ENCODE assay signal across 8 cellular contexts in the genomic region with DNA sequence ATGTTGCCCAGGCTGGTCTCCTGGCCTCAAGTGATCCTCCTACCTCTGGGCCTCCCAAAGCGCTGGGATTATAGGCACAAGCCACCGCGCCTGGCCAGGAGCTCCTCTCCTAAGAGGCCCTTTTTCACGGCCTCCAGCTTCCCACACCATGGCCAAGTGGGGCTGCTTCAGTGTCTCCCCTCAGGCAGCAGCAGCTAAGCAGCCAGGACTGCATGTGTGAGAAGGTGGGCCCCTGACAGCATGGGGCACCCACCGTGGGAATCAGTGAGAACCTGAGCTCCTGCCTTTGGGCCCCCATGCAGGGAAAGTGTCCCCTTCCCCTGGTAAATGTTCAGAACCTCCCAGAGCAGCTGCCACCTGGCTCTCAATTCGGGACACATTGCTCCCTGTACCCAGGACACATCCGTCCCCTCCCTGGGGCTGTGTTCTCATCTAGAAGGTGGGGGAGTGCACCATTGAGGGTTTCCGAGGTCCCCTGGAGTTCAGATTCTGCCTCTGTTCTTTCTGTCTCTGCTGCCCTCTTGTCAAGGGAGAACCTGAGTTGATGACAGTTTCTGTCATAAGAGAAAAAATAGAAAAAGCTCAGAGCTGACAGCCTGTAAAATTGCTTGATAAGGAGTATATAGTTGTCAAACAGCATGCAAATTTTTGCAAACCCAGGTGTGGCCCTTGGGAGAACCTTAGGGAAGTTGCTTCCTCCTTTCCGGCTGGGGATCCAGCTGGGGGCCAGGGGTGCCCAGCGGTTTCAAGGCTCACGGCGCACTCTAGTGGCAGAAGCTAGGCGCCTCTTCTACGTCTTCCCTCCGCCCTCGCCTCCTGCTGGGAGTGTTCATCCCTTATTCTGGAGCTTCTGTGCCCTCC. TPM values are rescaled to one million over a fixed set of nuclear protein-coding genes. Genes with fewer than 3 reads are reported as not detected.
DNase-seq lines count a peak whose midpoint lies in the region; ATAC-seq and TF ChIP-seq lines count a peak whose summit lies in the region.

No MANE protein-coding gene starts in this region.

- intact Hi-C loops in posterior cingulate gyrus (cut with DNase I) (loop anchor here (5.0 kb wide), 2 partner anchors 402 to 467 kb away; no protein-coding TSS in a partner anchor), aorta (cut with DNase I) (loop anchor here (2.0 to 5.0 kb wide), 2 partner anchors 490 to 492 kb away; partner anchors contain the start of gene RPS19BP1 (in 1 of the 2))

- H3K9me3 ChIP-seq in SJSA1 (replicated peaks) (no peaks in the 10 kb centered on the region), aorta (ENCODE audit: control insufficient read depth, low read length) (no peaks in the 10 kb centered on the region)

- 35 to 39% methylated on average over 16 of the region's 16 CpGs for WGBS in aorta, 2 donors

- H3K27ac Mint-ChIP-seq in glutamatergic neuron (ENCODE audit: unreplicated experiment) = no peak overlapping the region

- H3K4me3 Mint-ChIP-seq in glutamatergic neuron (ENCODE audit: unreplicated experiment) = no peak overlapping the region

- H3K36me3 ChIP-seq in SJSA1 (no peaks in the 10 kb centered on the region), aorta (ENCODE audit: control insufficient read depth in 1 of 2, insufficient read depth in 2 of 2, low read length in 1 of 2) (no peaks in the 10 kb centered on the region)

- in situ Hi-C loops in KBM-7 (cut with MboI; ENCODE audit: low pct_unique_long_range_greater_than_20kb, low sequenced_read_pairs) = loop anchor here (10.0 kb wide), 1 partner anchor 480 kb away; no protein-coding TSS in a partner anchor

- no peak overlapping the region for H3K4me3 ChIP-seq in SJSA1
- H3K4me3 ChIP-seq in aorta (ENCODE audit: low read length in 2 of 2) = no peak overlapping the region

- H3K4me1 ChIP-seq in SJSA1 (replicated peaks) = no peaks in the 10 kb centered on the region; the same call in 1 of the 2 replicates
- no peaks in the 10 kb centered on the region for H3K4me1 ChIP-seq in aorta (ENCODE audit: control insufficient read depth in 1 of 2, insufficient read depth in 2 of 2, low read length in 2 of 2)

- TF ChIP-seq CTCF in glutamatergic neuron (IDR thresholded peaks at IDR 0.05; ENCODE audit: partially characterized antibody, unreplicated experiment) = peak; percentile 73

- peaks cover 1% of the 10 kb centered on the region for H3K9me3 Mint-ChIP-seq in glutamatergic neuron (ENCODE audit: unreplicated experiment)

- DNase-seq in COR-L47 (lab: John Stamatoyannopoulos, UW) (peak; percentile 84), KBM-7 (peak; percentile 76), SJSA1 (ENCODE audit: low read depth in 1 of 2, low spot score in 2 of 2) (peak; percentile 65 to 72), glutamatergic neuron (peak; percentile 81), posterior cingulate gyrus (peak; percentile 49 to 97 (median 75)), aorta (peak; percentile 73 to 86)
- DNase-seq in activated gamma-delta T cell treated with anti-CD3 and anti-CD28 coated beads, Interleukin-2, amount 50 U/mL, for 16 hours (ENCODE audit: low read depth) = peak; percentile 34

- H3K27me3 ChIP-seq in SJSA1 (replicated peaks) (no peaks in the 10 kb centered on the region), aorta (ENCODE audit: control insufficient read depth in 1 of 2, insufficient read depth in 2 of 2, low read length in 1 of 2) (no peaks in the 10 kb centered on the region)

- H3K36me3 Mint-ChIP-seq in glutamatergic neuron (ENCODE audit: unreplicated experiment) = no peaks in the 10 kb centered on the region

- H3K27me3 Mint-ChIP-seq in glutamatergic neuron (ENCODE audit: unreplicated experiment) = no peaks in the 10 kb centered on the region

- ATAC-seq in aorta (ENCODE audit: low FRiP score) = no peak
- ATAC-seq in HG02981 (IDR thresholded peaks at IDR 0.05; ENCODE audit: unreplicated experiment) = no peak

- H3K27ac ChIP-seq in SJSA1 (no peak overlapping the region), aorta (ENCODE audit: low read depth in 1 of 2, low read length in 2 of 2) (no peak overlapping the region)

- H3K4me1 Mint-ChIP-seq in glutamatergic neuron (ENCODE audit: low read depth, unreplicated experiment) = peaks cover 10% of the 10 kb centered on the region

RNA-seq across cellular contexts. Expression of gene FAM83F, which starts 29.7 kb away (rescaled TPM):
- total RNA-seq in SJSA1 (2014; rRNA removed; shearing (Covaris generic)) = not detected in 2 replicates
- 1.1 TPM for total RNA-seq in glutamatergic neuron (ENCODE audit: unreplicated experiment)
- total RNA-seq in aorta = under 1 TPM; 0.15 to 0.84 TPM
- polyA plus RNA-seq in aorta = under 1 TPM in 1 of 2 donors, not detected in 1; 0.88 TPM

Comparison
In these comparisons a context has a peak if more than half of its experiments do, and no peak if none do; other contexts are left out.
1. DNase-seq: peak in every context shown above with its lines; median percentile 84 in COR-L47; 81 in glutamatergic neuron; 80 in aorta; 76 in KBM-7; 75 in posterior cingulate gyrus; 68 in SJSA1; 34 in activated gamma-delta T cell treated with anti-CD3 and anti-CD28 coated beads, Interleukin-2, amount 50 U/mL, for 16 hours.